Comparison of ENCODE assay signal across 8 cellular contexts in genomic region chr4:183503497-183504063, GRCh38. TPM values are rescaled to one million over a fixed set of nuclear protein-coding genes. Genes with fewer than 3 reads are reported as not detected.
DNase-seq lines count a peak whose midpoint lies in the region; ATAC-seq and TF ChIP-seq lines count a peak whose summit lies in the region.

No MANE protein-coding gene starts in this region.

- ATAC-seq in HG02763 (IDR thresholded peaks at IDR 0.05; ENCODE audit: unreplicated experiment): peak; percentile 0

- H3K27ac ChIP-seq in OCI-LY3 (ENCODE audit: low read length): peak overlapping the region; percentile 85

- H3K4me3 ChIP-seq in OCI-LY3 (ENCODE audit: low read length): peak overlapping the region; percentile 89

- peak overlapping the region; percentile 91 for H3K9ac ChIP-seq in OCI-LY3 (ENCODE audit: low read length)

- peaks cover 59% of the 10 kb centered on the region for H3K79me2 ChIP-seq in OCI-LY3 (ENCODE audit: low read length)

- H3K36me3 ChIP-seq in OCI-LY3 (replicated peaks; ENCODE audit: low read depth, low read length): no peaks in the 10 kb centered on the region

- H3K4me3 Mint-ChIP-seq in endothelial cell (ENCODE audit: unreplicated experiment) (peak overlapping the region; percentile 91), osteocyte (ENCODE audit: unreplicated experiment) (peak overlapping the region; percentile 80)

- H3K9me3 Mint-ChIP-seq in endothelial cell (ENCODE audit: unreplicated experiment) (no peaks in the 10 kb centered on the region), osteocyte (ENCODE audit: unreplicated experiment) (no peaks in the 10 kb centered on the region)

- no peak for TF ChIP-seq CTCF in OCI-LY3 (IDR thresholded peaks at IDR 0.05; ENCODE audit: low read depth, low read length)
- no peak for TF ChIP-seq CTCF in endothelial cell (IDR thresholded peaks at IDR 0.05; ENCODE audit: unreplicated experiment)
- no peak for TF ChIP-seq CTCF in osteocyte (IDR thresholded peaks at IDR 0.05)

- H3K27me3 ChIP-seq in OCI-LY3 (ENCODE audit: low read depth, low read length): no peaks in the 10 kb centered on the region

- peak in 2 of 3 donors; percentile 15 to 19 for DNase-seq in stimulated activated CD4-positive, alpha-beta T cell treated with anti-CD3 and anti-CD28 coated beads, TNF-alpha, amount 100 ng/mL, for 48 hours (ENCODE audit: low read depth in 3 of 3)
- DNase-seq in stimulated activated CD4-positive, alpha-beta T cell treated with anti-CD3 and anti-CD28 coated beads, Interleukin-4, amount 100 ng/mL, for 1 hour: no peak
- DNase-seq in endothelial cell (ENCODE audit: low spot score): no peak
- no peak for DNase-seq in osteocyte (ENCODE audit: extremely low spot score, unreplicated experiment)
- DNase-seq in EL: no peak
- DNase-seq in kidney glomerular epithelial cell (lab: John Stamatoyannopoulos, UW): no peak

- H3K4me2 ChIP-seq in OCI-LY3 (ENCODE audit: low read length): peak overlapping the region; percentile 72

- H4K20me1 ChIP-seq in OCI-LY3 (ENCODE audit: insufficient read depth, low read length): peaks cover 23% of the 10 kb centered on the region

- peak overlapping the region; percentile 91 for H2AFZ ChIP-seq in OCI-LY3 (ENCODE audit: low read depth, low read length)

- H3K4me1 ChIP-seq in OCI-LY3 (ENCODE audit: low read length): peaks cover 15% of the 10 kb centered on the region

- H3K4me1 Mint-ChIP-seq in endothelial cell (ENCODE audit: unreplicated experiment) (peaks cover 12% of the 10 kb centered on the region), osteocyte (ENCODE audit: unreplicated experiment) (peaks cover 27% of the 10 kb centered on the region)

- H3K27me3 Mint-ChIP-seq in endothelial cell (ENCODE audit: unreplicated experiment): peaks cover 13% of the 10 kb centered on the region
- H3K27me3 Mint-ChIP-seq in osteocyte (ENCODE audit: unreplicated experiment): no peaks in the 10 kb centered on the region

- H3K27ac Mint-ChIP-seq in endothelial cell (ENCODE audit: unreplicated experiment): peak overlapping the region; percentile 59
- H3K27ac Mint-ChIP-seq in osteocyte (ENCODE audit: unreplicated experiment): peak overlapping the region; percentile 82

- H3K9me3 ChIP-seq in OCI-LY3 (ENCODE audit: insufficient read depth, low read length): no peaks in the 10 kb centered on the region

- no peaks in the 10 kb centered on the region for H3K36me3 Mint-ChIP-seq in endothelial cell (ENCODE audit: low read depth, unreplicated experiment)
- no peaks in the 10 kb centered on the region for H3K36me3 Mint-ChIP-seq in osteocyte (ENCODE audit: unreplicated experiment)

RNA-seq across cellular contexts. Expression of gene ING2, which starts 1.3 kb away (rescaled TPM):
- total RNA-seq in endothelial cell (ENCODE audit: unreplicated experiment) (12.2 TPM), osteocyte (7.0 and 10.2 TPM in 2 replicates)

RNA-seq across cellular contexts. Expression of gene CDKN2AIP, which starts 59.1 kb away (rescaled TPM):
- total RNA-seq in endothelial cell (ENCODE audit: unreplicated experiment) (22.0 TPM), osteocyte (13.2 and 13.8 TPM in 2 replicates)

Comparison
In these comparisons a context has a peak if more than half of its experiments do, and no peak if none do; other contexts are left out.
1. DNase-seq: peak in stimulated activated CD4-positive, alpha-beta T cell treated with anti-CD3 and anti-CD28 coated beads, TNF-alpha, amount 100 ng/mL, for 48 hours (2 of 3); none in stimulated activated CD4-positive, alpha-beta T cell treated with anti-CD3 and anti-CD28 coated beads, Interleukin-4, amount 100 ng/mL, for 1 hour (single experiment), endothelial cell (single experiment), osteocyte (single experiment), EL (single experiment) and kidney glomerular epithelial cell (single experiment).